In the genomic region with DNA sequence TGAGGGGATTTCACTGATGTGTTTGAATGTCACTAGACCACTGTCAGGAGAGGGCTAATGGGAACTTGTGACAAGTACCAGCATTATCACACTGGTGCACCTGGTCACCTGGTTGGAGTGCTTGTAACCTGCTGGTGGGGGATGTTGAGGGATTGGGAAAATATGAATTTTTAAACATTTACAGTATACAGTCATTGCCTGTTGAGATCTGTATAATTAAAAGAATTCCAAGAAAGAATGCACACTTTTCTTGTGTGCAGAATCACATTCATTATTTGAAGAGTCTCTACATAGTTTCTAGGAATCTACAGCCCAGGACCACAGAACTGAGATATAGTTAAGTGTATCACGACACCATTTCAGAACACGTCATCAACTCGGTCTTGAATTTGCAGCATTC, we compare ENCODE assay signal across 29 cellular contexts.
DNase-seq lines count a peak whose midpoint lies in the region; ATAC-seq and TF ChIP-seq lines count a peak whose summit lies in the region.
"Had no signal": no experiment of that assay in that cellular context is flagged by ENCODE, and none has a peak within 500 bp of the region (broad histone marks: within the 10 kb centered on the region; RNA-seq: fewer than 3 reads in every experiment).

No MANE protein-coding gene starts in this region.

- peaks cover 14% of the 10 kb centered on the region for H3K4me1 ChIP-seq in mesenchymal stem cell (ENCODE audit: control insufficient read depth, insufficient read depth, low read depth, low read length)
- H3K4me1 ChIP-seq in trophoblast cell (ENCODE audit: control insufficient read depth in 1 of 2, insufficient read depth in 2 of 2, low read length in 2 of 2): peaks cover 8 to 13% of the 10 kb centered on the region in 2 experiments
- H3K4me1 ChIP-seq in PC-3 (ENCODE audit: insufficient read depth, low read length): no peaks in the 10 kb centered on the region
- peaks cover 0 to 6% (median 2%) of the 10 kb centered on the region in 4 donors for H3K4me1 ChIP-seq in right lobe of liver
- H3K4me1 ChIP-seq: A549, BE2C, Caco-2 had no signal

- DNase-seq in mesenchymal stem cell (no peak), trophoblast cell (peak; percentile 76 to 91), PC-3 (no peak), right lobe of liver (no peak)
- DNase-seq: 8988T; ACHN; AML-193; BE2C; C1 segment of cervical spinal cord; Caco-2; Calu3; CD4-positive, alpha-beta memory T cell; CD4-positive, alpha-beta T cell; CD4-positive, CD25-positive, alpha-beta regulatory T cell; CD8-positive, alpha-beta memory T cell; CD8-positive, alpha-beta T cell; COR-L47; DMS 273 treated with DMSO at 0.1 percent for 48 hours; DMS153; DMS53; DMS79; DMS79 treated with DMSO at 0.1 percent for 48 hours; DND-41; EL had no signal

- intact Hi-C loops in PC-3 (cut with micrococcal nuclease): no loop called here
- intact Hi-C loops in right lobe of liver (cut with DNase I): no loop called here

- no TSS peak for BruUV-seq in PC-3 (replicated peaks; lab: Mats Ljungman, UMichigan)

- H4K12ac ChIP-seq in trophoblast cell (ENCODE audit: low read depth, low read length): no peak overlapping the region

- no peak overlapping the region for H3K18ac ChIP-seq in mesenchymal stem cell (ENCODE audit: low read depth in 1 of 2, low read length in 2 of 2)
- no peak overlapping the region for H3K18ac ChIP-seq in trophoblast cell (ENCODE audit: low read length)

- CTCF ChIA-PET in PC-3 (lab: Charles Lee): no interaction called here

- no peak for TF ChIP-seq CTCF in PC-3 (conservative IDR thresholded peaks at IDR 0.05; ENCODE audit: low read depth, low read length)
- TF ChIP-seq CTCF in right lobe of liver (IDR thresholded peaks at IDR 0.05): no peak

- H3K4me3 ChIP-seq in mesenchymal stem cell (ENCODE audit: insufficient read depth in 1 of 2, low read depth in 1 of 2, low read length in 2 of 2): no peak overlapping the region
- no peak overlapping the region for H3K4me3 ChIP-seq in trophoblast cell (ENCODE audit: low read depth, low read length)
- H3K4me3 ChIP-seq in PC-3 (ENCODE audit: low read length): no peak overlapping the region
- no peak overlapping the region for H3K4me3 ChIP-seq in right lobe of liver
- H3K4me3 ChIP-seq: A549; BLaER1; BLaER1 treated with 17β-estradiol and CSF1 and Interleukin-3, amounts not matched to agents 10 nM and 100 nM had no signal

- no peak overlapping the region for H3K4me2 ChIP-seq in mesenchymal stem cell (ENCODE audit: low read length, poor library complexity, severe bottlenecking)
- no peak overlapping the region for H3K4me2 ChIP-seq in trophoblast cell (ENCODE audit: low read length)
- no peak overlapping the region for H3K4me2 ChIP-seq in PC-3 (ENCODE audit: low read length)
- H3K4me2 ChIP-seq: A549 had no signal

- H2AK5ac ChIP-seq in mesenchymal stem cell (ENCODE audit: low read length, severe bottlenecking): peak overlapping the region; percentile 53
- no peak overlapping the region for H2AK5ac ChIP-seq in trophoblast cell (ENCODE audit: low read length)

- H4K20me1 ChIP-seq in PC-3 (ENCODE audit: low read length): no peaks in the 10 kb centered on the region
- H4K20me1 ChIP-seq: BLaER1; BLaER1 treated with 17β-estradiol and CSF1 and Interleukin-3, amounts not matched to agents 10 nM and 100 nM had no signal

- TF ChIP-seq POLR2A in right lobe of liver (IDR thresholded peaks at IDR 0.05): no peak

- H3K36me3 ChIP-seq in mesenchymal stem cell (ENCODE audit: control insufficient read depth in 1 of 2, insufficient read depth in 2 of 2, low read depth in 1 of 2, low read length in 2 of 2): no peaks in the 10 kb centered on the region
- H3K36me3 ChIP-seq in trophoblast cell (ENCODE audit: control insufficient read depth in 1 of 2, insufficient read depth in 2 of 2, low read length in 2 of 2): peaks cover 2 to 4% of the 10 kb centered on the region in 2 experiments
- H3K36me3 ChIP-seq in PC-3 (ENCODE audit: low read depth, low read length): no peaks in the 10 kb centered on the region; the same call in 1 of the 2 replicates
- peaks cover 0 to 5% (median 2%) of the 10 kb centered on the region in 4 donors for H3K36me3 ChIP-seq in right lobe of liver
- H3K36me3 ChIP-seq: BE2C, BLaER1 had no signal

- no peak overlapping the region for H2BK120ac ChIP-seq in mesenchymal stem cell (ENCODE audit: low read depth, low read length)
- H2BK120ac ChIP-seq in trophoblast cell (ENCODE audit: insufficient read depth, low read length, poor library complexity): no peak overlapping the region

- H3K79me2 ChIP-seq in trophoblast cell (ENCODE audit: control insufficient read depth, insufficient read depth, low read length, poor library complexity) (no peaks in the 10 kb centered on the region), PC-3 (ENCODE audit: low read length) (no peaks in the 10 kb centered on the region)

- H3K79me1 ChIP-seq in mesenchymal stem cell (replicated peaks; ENCODE audit: low read length, poor library complexity, severe bottlenecking): peaks cover 8% of the 10 kb centered on the region
- H3K79me1 ChIP-seq in trophoblast cell (ENCODE audit: low read length): peaks cover 9% of the 10 kb centered on the region

- H2BK5ac ChIP-seq in mesenchymal stem cell (ENCODE audit: low read depth, low read length, poor library complexity, severe bottlenecking) (no peak overlapping the region), trophoblast cell (ENCODE audit: low read depth, low read length, poor library complexity) (no peak overlapping the region)

- POLR2A ChIA-PET in PC-3 (lab: Charles Lee; ENCODE audit: unreplicated experiment): no interaction called here

- H2BK12ac ChIP-seq in mesenchymal stem cell (ENCODE audit: low read length in 2 of 2): no peak overlapping the region
- H2BK12ac ChIP-seq in trophoblast cell (ENCODE audit: low read length): no peak overlapping the region

- ATAC-seq in PC-3: no peak
- no peak for ATAC-seq in right lobe of liver
- ATAC-seq: A549; CD8-positive, alpha-beta T cell had no signal

- H3K27ac ChIP-seq in mesenchymal stem cell (ENCODE audit: low read length, poor library complexity, severe bottlenecking) (no peak overlapping the region), trophoblast cell (ENCODE audit: low read depth, low read length) (no peak overlapping the region), PC-3 (ENCODE audit: low read length) (no peak overlapping the region), right lobe of liver (no peak overlapping the region)
- H3K27ac ChIP-seq: 22Rv1; A549; BLaER1; BLaER1 treated with 17β-estradiol and CSF1 and Interleukin-3, amounts not matched to agents 10 nM and 100 nM; C4-2B had no signal

- H2AFZ ChIP-seq in mesenchymal stem cell (ENCODE audit: low read depth, low read length) (no peak overlapping the region), trophoblast cell (ENCODE audit: insufficient read depth, low read length, poor library complexity) (no peak overlapping the region), PC-3 (ENCODE audit: low read length) (no peak overlapping the region)

- WGBS in mesenchymal stem cell: 100% methylated on average over 2 of the region's 3 CpGs
- no CpG with 5 or more reads among the region's 3 CpGs for WGBS in trophoblast cell (ENCODE audit: extremely low coverage, insufficient coverage, insufficient read length)
- 98% methylated on average over 3 of the region's 3 CpGs for WGBS in right lobe of liver (ENCODE audit: insufficient coverage, low coverage, low lambda C conversion rate, missing lambda C conversion rate)

- H3K23ac ChIP-seq in mesenchymal stem cell (ENCODE audit: low read length in 2 of 2) (no peak overlapping the region), trophoblast cell (ENCODE audit: low read length) (no peak overlapping the region)

- H3K9ac ChIP-seq in mesenchymal stem cell (ENCODE audit: low read length) (no peak overlapping the region), trophoblast cell (ENCODE audit: low read length) (no peak overlapping the region), PC-3 (ENCODE audit: low read length) (no peak overlapping the region)
- H3K9ac ChIP-seq: BLaER1; BLaER1 treated with 17β-estradiol and CSF1 and Interleukin-3, amounts not matched to agents 10 nM and 100 nM had no signal

- H3K9me3 ChIP-seq in mesenchymal stem cell (ENCODE audit: control insufficient read depth, low read length) (peaks cover 13% of the 10 kb centered on the region), trophoblast cell (ENCODE audit: insufficient read depth, low read depth, low read length) (peaks cover 3% of the 10 kb centered on the region), PC-3 (ENCODE audit: low read length) (no peaks in the 10 kb centered on the region), right lobe of liver (no peaks in the 10 kb centered on the region)
- H3K9me3 ChIP-seq: A549, BE2C, Caco-2 had no signal

- no peaks in the 10 kb centered on the region for H3K9me2 ChIP-seq in PC-3 (replicated peaks; ENCODE audit: low read length)

- H4K8ac ChIP-seq in mesenchymal stem cell (ENCODE audit: low read length): no peak overlapping the region
- no peak overlapping the region for H4K8ac ChIP-seq in trophoblast cell (ENCODE audit: low read depth, low read length)

- H2BK15ac ChIP-seq in mesenchymal stem cell (ENCODE audit: low read depth, poor library complexity, severe bottlenecking): no peak overlapping the region

- H3K4ac ChIP-seq in mesenchymal stem cell (ENCODE audit: low read depth in 1 of 2, low read length in 2 of 2): no peak overlapping the region
- H3K4ac ChIP-seq in trophoblast cell (ENCODE audit: low read depth, low read length): no peak overlapping the region

- H3K14ac ChIP-seq in mesenchymal stem cell (ENCODE audit: low read length in 2 of 2): no peak overlapping the region
- no peak overlapping the region for H3K14ac ChIP-seq in trophoblast cell (ENCODE audit: low read length)

- H3K27me3 ChIP-seq in mesenchymal stem cell (ENCODE audit: control insufficient read depth in 1 of 2, insufficient read depth in 1 of 2, low read length in 2 of 2) (peaks cover 0 to 4% of the 10 kb centered on the region in 2 experiments), trophoblast cell (ENCODE audit: insufficient read depth, low read length) (no peaks in the 10 kb centered on the region), PC-3 (ENCODE audit: low read length) (no peaks in the 10 kb centered on the region), right lobe of liver (no peaks in the 10 kb centered on the region)
- H3K27me3 ChIP-seq: BE2C; BLaER1; BLaER1 treated with 17β-estradiol and CSF1 and Interleukin-3, amounts not matched to agents 10 nM and 100 nM had no signal

- H4K91ac ChIP-seq in mesenchymal stem cell (ENCODE audit: low read length) (no peak overlapping the region), trophoblast cell (ENCODE audit: low read depth, low read length) (no peak overlapping the region)

- no peaks in the 10 kb centered on the region for H3F3A ChIP-seq in PC-3 (ENCODE audit: low read length, unreplicated experiment)

Comparison
In these comparisons a context has a peak if more than half of its experiments do, and no peak if none do; other contexts are left out.
1. DNase-seq: peak in trophoblast cell (2 of 2); none in mesenchymal stem cell (single experiment), PC-3 (single experiment) and right lobe of liver (0 of 3).